In genomic region chr5:37771731-37772130, GRCh38 we compare ENCODE assay signal across 14 cellular contexts.
DNase-seq lines count a peak whose midpoint lies in the region; ATAC-seq, FAIRE-seq and TF ChIP-seq lines count a peak whose summit lies in the region.
"Had no signal": no experiment of that assay in that cellular context is flagged by ENCODE, and none has a peak within 500 bp of the region (broad histone marks: within the 10 kb centered on the region; RNA-seq: fewer than 3 reads in every experiment).

No MANE protein-coding gene starts in this region.

- 74 to 91% methylated on average over 2 of the region's 2 CpGs for WGBS in aorta, 2 donors

- H3K4me1 ChIP-seq in left lung (no peaks in the 10 kb centered on the region), aorta (ENCODE audit: control insufficient read depth in 1 of 2, insufficient read depth in 2 of 2, low read length in 2 of 2) (no peaks in the 10 kb centered on the region)

- H3K27me3 ChIP-seq in bronchial epithelial cell (ENCODE audit: control insufficient read depth, insufficient read depth, low read length) (no peaks in the 10 kb centered on the region), left lung (no peaks in the 10 kb centered on the region), aorta (ENCODE audit: control insufficient read depth in 1 of 2, insufficient read depth in 2 of 2, low read length in 1 of 2) (no peaks in the 10 kb centered on the region)

- H3K36me3 ChIP-seq in bronchial epithelial cell (ENCODE audit: control insufficient read depth, insufficient read depth, low read length) (no peaks in the 10 kb centered on the region), left lung (no peaks in the 10 kb centered on the region), aorta (ENCODE audit: control insufficient read depth in 1 of 2, insufficient read depth in 2 of 2, low read length in 1 of 2) (no peaks in the 10 kb centered on the region)

- TF ChIP-seq CTCF in bronchial epithelial cell (IDR thresholded peaks at IDR 0.05; ENCODE audit: insufficient read depth, low read length, severe bottlenecking) (no peak), left lung (IDR thresholded peaks at IDR 0.05) (no peak), GM10266 (IDR thresholded peaks at IDR 0.05; ENCODE audit: control insufficient read depth, insufficient read depth, low read depth, missing control alignments) (no peak)

- no peak for FAIRE-seq in bronchial epithelial cell (lab: Jason Lieb, UNC)

- H3K4me3 ChIP-seq in bronchial epithelial cell (ENCODE audit: low read depth, low read length): no peak overlapping the region
- H3K4me3 ChIP-seq in left lung: no peak overlapping the region
- no peak overlapping the region for H3K4me3 ChIP-seq in aorta (ENCODE audit: low read length in 2 of 2)

- intact Hi-C loops in left lung (cut with DNase I): no loop called here
- intact Hi-C loops in Right ventricle myocardium superior (cut with DNase I): no loop called here
- intact Hi-C loops in aorta (cut with DNase I): no loop called here

- ATAC-seq in left lung (peak; percentile 35), Right ventricle myocardium superior (ENCODE audit: poor library complexity) (no peak), aorta (ENCODE audit: low FRiP score) (no peak)
- ATAC-seq: natural killer cell treated with Interleukin-12 subunit alpha and Interleukin-12 subunit beta and Interleukin-15 and Interleukin-18, amount 100 ng/mL, for 72 hours; stimulated activated naive CD8-positive, alpha-beta T cell treated with anti-CD3 and anti-CD28 coated beads, Interleukin-15, Interleukin-2, amounts not matched to agents 100 U/mL and 50 U/mL, for 24 hours had no signal

- H3K27ac ChIP-seq in left lung: no peak overlapping the region
- H3K27ac ChIP-seq in aorta (ENCODE audit: low read depth in 1 of 2, low read length in 2 of 2): no peak overlapping the region
- H3K27ac ChIP-seq: C4-2B had no signal

- H3K9me3 ChIP-seq in left lung (peaks cover 0 to 17% of the 10 kb centered on the region in 2 donors), aorta (ENCODE audit: control insufficient read depth, low read length) (peaks cover 1% of the 10 kb centered on the region)

- DNase-seq in AG08396 (ENCODE audit: low spot score): peak; percentile 76
- peak; percentile 100 for DNase-seq in M059J (ENCODE audit: low read depth)
- peak; percentile 74 for DNase-seq in bronchial epithelial cell (ENCODE audit: low read depth)
- no peak for DNase-seq in left lung
- no peak for DNase-seq in Right ventricle myocardium superior
- DNase-seq in GM10266 (ENCODE audit: extremely low spot score): no peak
- no peak for DNase-seq in ureter (ENCODE audit: low spot score)
- DNase-seq in aorta: no peak
- DNase-seq: activated naive CD4-positive, alpha-beta T cell treated with anti-CD3 and anti-CD28 coated beads, Interleukin-2, amount 50 U/mL, for 16 hours; effector CD4-positive, alpha-beta T cell; NCI-H1092 treated with DMSO at 0.1 percent for 48 hours; stimulated activated naive CD8-positive, alpha-beta T cell treated with anti-CD3 and anti-CD28 coated beads, Interleukin-15, Interleukin-2, amounts not matched to agents 100 U/mL and 50 U/mL, for 24 hours had no signal

Comparison
In these comparisons a context has a peak if more than half of its experiments do, and no peak if none do; other contexts are left out.
1. DNase-seq: peak in AG08396 (single experiment), M059J (single experiment) and bronchial epithelial cell (single experiment); none in left lung (0 of 2), Right ventricle myocardium superior (single experiment), GM10266 (single experiment), ureter (single experiment) and aorta (0 of 2).